ENCODE assay signal across 10 cellular contexts in genomic region chr6:166307082-166307980, GRCh38. TPM values are rescaled to one million over a fixed set of nuclear protein-coding genes. Genes with fewer than 3 reads are reported as not detected.
DNase-seq lines count a peak whose midpoint lies in the region; ATAC-seq and TF ChIP-seq lines count a peak whose summit lies in the region.
"Had no signal": no experiment of that assay in that cellular context is flagged by ENCODE, and none has a peak within 500 bp of the region (broad histone marks: within the 10 kb centered on the region; RNA-seq: fewer than 3 reads in every experiment).

No MANE protein-coding gene starts in this region.

- H3K9me3 ChIP-seq in lung (ENCODE audit: control insufficient read depth in 2 of 2, insufficient read depth in 1 of 2, low read length in 1 of 2) (peaks cover 0 to 1% of the 10 kb centered on the region in 2 donors), upper lobe of right lung (no peaks in the 10 kb centered on the region)

- H3K4me3 ChIP-seq in astrocyte of the spinal cord (ENCODE audit: low read depth, low read length) (peak overlapping the region; percentile 13), lung (peak overlapping the region; percentile 24), upper lobe of right lung (peak overlapping the region; percentile 46)

- 1 to 2% methylated on average over 78 to 111 of the region's 111 CpGs for WGBS in lung, 2 donors

- no peak for TF ChIP-seq CTCF in astrocyte of the spinal cord (IDR thresholded peaks at IDR 0.05; ENCODE audit: low read depth, low read length)
- TF ChIP-seq CTCF in lung (IDR thresholded peaks at IDR 0.05; ENCODE audit: control extremely low read depth, extremely low read depth): no peak
- TF ChIP-seq CTCF in upper lobe of right lung (IDR thresholded peaks at IDR 0.05): no peak

- peak; percentile 29 for ATAC-seq in HG03460 (IDR thresholded peaks at IDR 0.05; ENCODE audit: unreplicated experiment)
- peak; percentile 41 for ATAC-seq in lung (ENCODE audit: insufficient read depth, low FRiP score)
- peak; percentile 57 for ATAC-seq in upper lobe of right lung

- intact Hi-C loops in upper lobe of right lung (cut with DNase I): no loop called here

- H3K36me3 ChIP-seq in lung (ENCODE audit: control insufficient read depth in 2 of 2, insufficient read depth in 2 of 2, low read length in 2 of 2): no peaks in the 10 kb centered on the region
- H3K36me3 ChIP-seq in upper lobe of right lung: no peaks in the 10 kb centered on the region

- H3K27ac ChIP-seq in lung (ENCODE audit: low read depth in 1 of 2, low read length in 1 of 2): no peak overlapping the region
- no peak overlapping the region for H3K27ac ChIP-seq in upper lobe of right lung
- H3K27ac ChIP-seq: epithelial cell of prostate had no signal

- in situ Hi-C loops in astrocyte of the spinal cord (cut with HindIII; ENCODE audit: low sequenced_read_pairs): no loop called here

- peaks cover 17% of the 10 kb centered on the region for H3K27me3 ChIP-seq in lung (ENCODE audit: control insufficient read depth, insufficient read depth)
- peaks cover 55% of the 10 kb centered on the region for H3K27me3 ChIP-seq in upper lobe of right lung

- H3K4me1 ChIP-seq in lung (ENCODE audit: control insufficient read depth in 2 of 2, insufficient read depth in 2 of 2, low read length in 2 of 2): peaks cover 0 to 17% of the 10 kb centered on the region in 2 donors
- H3K4me1 ChIP-seq in upper lobe of right lung: peaks cover 13% of the 10 kb centered on the region

- DNase-seq in COLO668 (lab: John Stamatoyannopoulos, UW; ENCODE audit: unreplicated experiment): peak; percentile 73
- peak; percentile 26 for DNase-seq in GM19238 (ENCODE audit: insufficient read length, low spot score)
- DNase-seq in astrocyte of the spinal cord (ENCODE audit: low read depth, low spot score): no peak
- no peak for DNase-seq in lung (ENCODE audit: low spot score)
- no peak for DNase-seq in upper lobe of right lung
- DNase-seq in hepatic stellate cell (ENCODE audit: low spot score): no peak
- DNase-seq in inferior parietal cortex (ENCODE audit: extremely low spot score): no peak

RNA-seq across cellular contexts. Expression of gene PRR18, which starts 0.9 kb away (rescaled TPM):
- total RNA-seq in lung: 1 to 10 TPM; 1.3 to 2.9 TPM
- polyA plus RNA-seq in lung: under 1 TPM; 0.33 to 0.49 TPM
- total RNA-seq in upper lobe of right lung: not detected
- total RNA-seq: HT1080 had no signal

RNA-seq across cellular contexts. Expression of gene SFT2D1, which starts 35.0 kb away (rescaled TPM):
- total RNA-seq in lung (10 to 100 TPM; 40.8 to 47.0 TPM), upper lobe of right lung (49.7 TPM)
- polyA plus RNA-seq in lung: 10 to 100 TPM; 70.5 to 81.2 TPM

Comparison
In these comparisons a context has a peak if more than half of its experiments do, and no peak if none do; other contexts are left out.
1. DNase-seq: peak in COLO668 (single experiment) and GM19238 (single experiment); none in astrocyte of the spinal cord (single experiment), lung (single experiment), upper lobe of right lung (single experiment), hepatic stellate cell (single experiment) and inferior parietal cortex (single experiment).
2. Peak in every context shown above with its lines, with median percentiles within 50 percentile points of each other: ATAC-seq and H3K4me3 ChIP-seq.